In genomic region chr9:95138474-95138873, GRCh38 we compare ENCODE assay signal across 16 cellular contexts.
DNase-seq lines count a peak whose midpoint lies in the region; ATAC-seq, FAIRE-seq and TF ChIP-seq lines count a peak whose summit lies in the region.
"Had no signal": no experiment of that assay in that cellular context is flagged by ENCODE, and none has a peak within 500 bp of the region (broad histone marks: within the 10 kb centered on the region; RNA-seq: fewer than 3 reads in every experiment).

No MANE protein-coding gene starts in this region.

- TF ChIP-seq POLR2A in K562 (conservative IDR thresholded peaks at IDR 0.05) = no peak

- H3K27ac Mint-ChIP-seq in chondrocyte (ENCODE audit: unreplicated experiment) = no peak overlapping the region
- H3K27ac Mint-ChIP-seq: activated CD4-positive, alpha-beta T cell treated with anti-CD3 and anti-CD28 coated beads, Interleukin-2, amount 10 ng/mL, durations not matched to agents 24 days and 14 days; activated naive CD4-positive, alpha-beta T cell treated with anti-CD3 and anti-CD28 coated beads for 36 hours; stimulated activated effector memory CD8-positive, alpha-beta T cell treated with anti-CD3 and anti-CD28 coated beads, Interleukin-12 subunit alpha, Interleukin-12 subunit beta, amount 100 ng/mL, for 72 hours had no signal

- intact Hi-C loops in K562 (cut with micrococcal nuclease) = no loop called here
- intact Hi-C loops in psoas muscle (cut with DNase I) = no loop called here

- H2AFZ ChIP-seq in K562 (ENCODE audit: low read depth, low read length) = no peak overlapping the region

- BruUV-seq in K562 (replicated peaks; lab: Mats Ljungman, UMichigan) = no TSS peak

- no peaks in the 10 kb centered on the region for H3K4me1 Mint-ChIP-seq in chondrocyte (ENCODE audit: low read depth)
- H3K4me1 Mint-ChIP-seq: activated CD4-positive, alpha-beta T cell treated with anti-CD3 and anti-CD28 coated beads, Interleukin-2, amount 10 ng/mL, durations not matched to agents 24 days and 14 days; stimulated activated effector memory CD8-positive, alpha-beta T cell treated with anti-CD3 and anti-CD28 coated beads, Interleukin-12 subunit alpha, Interleukin-12 subunit beta, amount 100 ng/mL, for 72 hours had no signal

- ATAC-seq in K562 (peak; percentile 40; the same call in 2 of the 3 replicates), psoas muscle (peak; percentile 83 to 93 (median 92)), GM21737 (IDR thresholded peaks at IDR 0.05; ENCODE audit: unreplicated experiment) (no peak)
- ATAC-seq: stimulated activated effector memory CD8-positive, alpha-beta T cell treated with anti-CD3 and anti-CD28 coated beads, Interleukin-12 subunit alpha, Interleukin-12 subunit beta, amount 100 ng/mL, for 72 hours had no signal

- H3K4me3 Mint-ChIP-seq in chondrocyte (ENCODE audit: unreplicated experiment) = no peak overlapping the region
- H3K4me3 Mint-ChIP-seq: activated CD4-positive, alpha-beta T cell treated with anti-CD3 and anti-CD28 coated beads, Interleukin-2, amount 10 ng/mL, durations not matched to agents 24 days and 14 days; activated naive CD4-positive, alpha-beta T cell treated with anti-CD3 and anti-CD28 coated beads for 36 hours; stimulated activated effector memory CD8-positive, alpha-beta T cell treated with anti-CD3 and anti-CD28 coated beads, Interleukin-12 subunit alpha, Interleukin-12 subunit beta, amount 100 ng/mL, for 72 hours had no signal

- TF ChIP-seq CTCF in K562 (IDR thresholded peaks at IDR 0.05 in 2 of 3, conservative IDR thresholded peaks at IDR 0.05 in 1 of 3; ENCODE audit: insufficient read depth in 2 of 3, low read depth in 1 of 3, low read length in 3 of 3) = peak in 1 of 3 experiments; percentile 25; a peak in 2 of 6 replicates
- TF ChIP-seq CTCF in psoas muscle (IDR thresholded peaks at IDR 0.05) = peak; percentile 48
- no peak for TF ChIP-seq CTCF in chondrocyte (IDR thresholded peaks at IDR 0.05)

- TF ChIP-seq EP300 in K562 (IDR thresholded peaks at IDR 0.05; ENCODE audit: low read length) = no peak

- H3K9me3 Mint-ChIP-seq in chondrocyte (ENCODE audit: low read depth) = no peaks in the 10 kb centered on the region
- H3K9me3 Mint-ChIP-seq: activated CD4-positive, alpha-beta T cell treated with anti-CD3 and anti-CD28 coated beads, Interleukin-2, amount 10 ng/mL, durations not matched to agents 24 days and 14 days; activated naive CD4-positive, alpha-beta T cell treated with anti-CD3 and anti-CD28 coated beads for 36 hours; stimulated activated effector memory CD8-positive, alpha-beta T cell treated with anti-CD3 and anti-CD28 coated beads, Interleukin-12 subunit alpha, Interleukin-12 subunit beta, amount 100 ng/mL, for 72 hours had no signal

- H4K20me1 ChIP-seq in K562 (replicated peaks; ENCODE audit: control insufficient read depth, insufficient read depth, low read length) = no peaks in the 10 kb centered on the region

- no peaks in the 10 kb centered on the region for H3K4me1 ChIP-seq in K562 (replicated peaks in 1 of 2; ENCODE audit: control insufficient read depth in 2 of 2, insufficient read depth in 2 of 2, low read length in 2 of 2)
- peaks cover 15% of the 10 kb centered on the region for H3K4me1 ChIP-seq in psoas muscle
- H3K4me1 ChIP-seq: Caco-2 had no signal

- no peak overlapping the region for H3K4me2 ChIP-seq in K562 (ENCODE audit: insufficient read depth, low read length)

- in situ Hi-C loops in K562 (cut with MboI) = no loop called here
- in situ Hi-C loops in ACHN (cut with HindIII; ENCODE audit: low pct_ligation_motif_present, low pct_unique_long_range_greater_than_20kb, low sequenced_read_pairs) = no loop called here

- 47% methylated on average over 10 of the region's 10 CpGs for WGBS in K562 (ENCODE audit: insufficient coverage, low coverage, missing lambda C conversion rate)
- 29 to 56% (median 47%) methylated on average over 10 of the region's 10 CpGs for WGBS in psoas muscle, 3 donors

- H3K4me3 ChIP-seq in K562 (no peak overlapping the region), psoas muscle (peak overlapping the region; percentile 29)

- FAIRE-seq in K562 (lab: Jason Lieb, UNC) = no peak
- FAIRE-seq: GM18507 had no signal

- H3K27me3 Mint-ChIP-seq in chondrocyte (ENCODE audit: low read depth) = no peaks in the 10 kb centered on the region
- H3K27me3 Mint-ChIP-seq: activated CD4-positive, alpha-beta T cell treated with anti-CD3 and anti-CD28 coated beads, Interleukin-2, amount 10 ng/mL, durations not matched to agents 24 days and 14 days had no signal

- no peaks in the 10 kb centered on the region for H3K27me3 ChIP-seq in K562 (ENCODE audit: control insufficient read depth in 2 of 2, insufficient read depth in 2 of 2, low read length in 2 of 2)
- no peaks in the 10 kb centered on the region for H3K27me3 ChIP-seq in psoas muscle (ENCODE audit: insufficient read depth in 3 of 3, low read length in 2 of 3)

- H3K36me3 ChIP-seq in K562 (ENCODE audit: control insufficient read depth, insufficient read depth, low read length) = no peaks in the 10 kb centered on the region
- H3K36me3 ChIP-seq in psoas muscle (ENCODE audit: insufficient read depth in 1 of 2, low read depth in 1 of 2) = no peaks in the 10 kb centered on the region

- DNase-seq in HT1080 (ENCODE audit: low read depth) = peak; percentile 75
- peak; percentile 93 for DNase-seq in NCI-H2171 treated with DMSO at 0.1 percent for 48 hours (lab: John Stamatoyannopoulos, UW)
- DNase-seq in K562 (ENCODE audit: extremely low read depth in 1 of 4, low spot score in 3 of 4) = no peak
- peak; percentile 46 to 88 for DNase-seq in psoas muscle
- no peak for DNase-seq in chondrocyte (ENCODE audit: low spot score)
- no peak for DNase-seq in ACHN
- DNase-seq: activated CD4-positive, alpha-beta T cell treated with anti-CD3 and anti-CD28 coated beads, Interleukin-2, amount 10 ng/mL, durations not matched to agents 24 days and 14 days; activated naive CD4-positive, alpha-beta T cell treated with anti-CD3 and anti-CD28 coated beads for 36 hours; Caco-2; central memory CD4-positive, alpha-beta T cell; foreskin fibroblast; NCI-H1930; nucleus accumbens had no signal

- no peaks in the 10 kb centered on the region for H3K9me1 ChIP-seq in K562 (ENCODE audit: control insufficient read depth, insufficient read depth, low read length)

- H3K9me3 ChIP-seq in K562 (replicated peaks; ENCODE audit: control insufficient read depth, insufficient read depth, low read depth, low read length) = no peaks in the 10 kb centered on the region
- no peaks in the 10 kb centered on the region for H3K9me3 ChIP-seq in psoas muscle
- H3K9me3 ChIP-seq: Caco-2 had no signal

- CTCF ChIA-PET in K562 (lab: Yijun Ruan, JAX; ENCODE audit: low intra/inter-chr PET ratio) = interaction anchor here (0.6 kb wide), 1 partner anchor 394 kb away, joined by 3 read pairs; no protein-coding TSS in a partner anchor

- H3K9ac ChIP-seq in K562 (ENCODE audit: insufficient read depth in 1 of 2, low read depth in 2 of 2, low read length in 2 of 2) = no peak overlapping the region

- no peaks in the 10 kb centered on the region for H3K79me2 ChIP-seq in K562 (ENCODE audit: control insufficient read depth, insufficient read depth, low read length)

- POLR2A ChIA-PET in K562 (lab: Yijun Ruan, JAX) = interaction anchor here (0.6 kb wide), 1 partner anchor 480 kb away, joined by 3 read pairs; no protein-coding TSS in a partner anchor

- H3K36me3 Mint-ChIP-seq in chondrocyte (ENCODE audit: low read depth) = peaks cover 8% of the 10 kb centered on the region

- H3K27ac ChIP-seq in K562 (ENCODE audit: extremely low read depth, low read depth, low read length) = no peak overlapping the region
- peak overlapping the region; percentile 71 for H3K27ac ChIP-seq in psoas muscle

- TF ChIP-seq RAD21 in K562 (CRISPR knock-in tag; conservative IDR thresholded peaks at IDR 0.05 in 1 of 2, IDR thresholded peaks at IDR 0.05 in 1 of 2) = no peak

TF ChIP-seq in K562, 482 proteins besides CTCF, POLR2A, EP300 and RAD21:
- no peak for TF ChIP-seq MECOM (CRISPR knock-in tag; IDR thresholded peaks at IDR 0.05)
- peak; percentile 89 for TF ChIP-seq ZBTB33 (CRISPR knock-in tag; IDR thresholded peaks at IDR 0.05)

Comparison
In these comparisons a context has a peak if more than half of its experiments do, and no peak if none do; other contexts are left out.
1. DNase-seq: peak in HT1080 (single experiment), NCI-H2171 treated with DMSO at 0.1 percent for 48 hours (single experiment) and psoas muscle (2 of 2); none in K562 (0 of 4), chondrocyte (single experiment) and ACHN (single experiment).